ENCODE assay signal across 11 cellular contexts in genomic region chr11:11510939-11511338, GRCh38.
DNase-seq lines count a peak whose midpoint lies in the region; ATAC-seq, FAIRE-seq and TF ChIP-seq lines count a peak whose summit lies in the region.
"Had no signal": no experiment of that assay in that cellular context is flagged by ENCODE, and none has a peak within 500 bp of the region (broad histone marks: within the 10 kb centered on the region; RNA-seq: fewer than 3 reads in every experiment).

No MANE protein-coding gene starts in this region.

- no peaks in the 10 kb centered on the region for H3K9me3 Mint-ChIP-seq in H9
- H3K9me3 Mint-ChIP-seq in CD14-positive monocyte = no peaks in the 10 kb centered on the region

- no peaks in the 10 kb centered on the region for H3K23me2 ChIP-seq in H9 (ENCODE audit: insufficient read length, low read depth, low read length, poor library complexity, severe bottlenecking)

- intact Hi-C loops in pancreas (cut with DNase I) (no loop called here), CD14-positive monocyte (cut with micrococcal nuclease) (no loop called here)

- no peak overlapping the region for H2BK5ac ChIP-seq in H9 (ENCODE audit: insufficient read length, low read length)

- WGBS in H9 (ENCODE audit: extremely low coverage, insufficient read length, low lambda C conversion rate) = no CpG with 5 or more reads among the region's 10 CpGs
- WGBS in pancreas, 2 donors = 63 to 66% methylated on average over 10 of the region's 10 CpGs

- FAIRE-seq in pancreas (lab: Jason Lieb, UNC) = no peak
- FAIRE-seq: keratinocyte had no signal

- no peak overlapping the region for H3K23ac ChIP-seq in H9 (ENCODE audit: insufficient read length, low read depth, low read length)

- H3K56ac ChIP-seq in H9 (ENCODE audit: insufficient read length, low read depth, low read length) = no peak overlapping the region

- H3K79me1 ChIP-seq in H9 (ENCODE audit: insufficient read depth, low read depth, low read length, poor library complexity, severe bottlenecking) = no peaks in the 10 kb centered on the region

- H3K27me3 Mint-ChIP-seq in H9 (ENCODE audit: low read depth) (peaks cover 4% of the 10 kb centered on the region; the same call in 1 of the 2 replicates), CD14-positive monocyte (ENCODE audit: low read depth in 3 of 3) (peaks cover 5 to 12% (median 7%) of the 10 kb centered on the region in 3 donors)

- H3K27ac Mint-ChIP-seq in H9 (no peak overlapping the region; a peak in 1 of 7 replicates), CD14-positive monocyte (no peak overlapping the region)

- H2BK12ac ChIP-seq in H9 (ENCODE audit: insufficient read length, low read depth, low read length) = no peak overlapping the region

- H3K27me3 ChIP-seq in H9 (ENCODE audit: insufficient read depth, low read length) (no peaks in the 10 kb centered on the region), foreskin keratinocyte (no peaks in the 10 kb centered on the region), pancreas (no peaks in the 10 kb centered on the region)

- no peaks in the 10 kb centered on the region for H3K36me3 ChIP-seq in pancreas

- no peak overlapping the region for H3K4me2 ChIP-seq in H9 (ENCODE audit: insufficient read depth, insufficient read length, low read length)
- H3K4me2 ChIP-seq: PC-9 had no signal

- no peaks in the 10 kb centered on the region for H4K20me1 ChIP-seq in H9 (ENCODE audit: control insufficient read depth, insufficient read depth, insufficient read length)

- no peak overlapping the region for H2AK5ac ChIP-seq in H9 (ENCODE audit: insufficient read length, low read length)

- no peak overlapping the region for H3K4me3 ChIP-seq in pancreas
- H3K4me3 ChIP-seq: PC-9 had no signal

- TF ChIP-seq CTCF in H9 (conservative IDR thresholded peaks at IDR 0.05) (no peak), foreskin keratinocyte (conservative IDR thresholded peaks at IDR 0.05) (no peak), pancreas (IDR thresholded peaks at IDR 0.05) (no peak), CD14-positive monocyte (IDR thresholded peaks at IDR 0.05) (no peak)

- ATAC-seq in foreskin keratinocyte (peak; percentile 56), pancreas (peak; percentile 40 to 68 (median 48)), HG03039 (IDR thresholded peaks at IDR 0.05; ENCODE audit: unreplicated experiment) (no peak)

- no peak overlapping the region for H2BK15ac ChIP-seq in H9 (ENCODE audit: low read depth, low read length)

- H3K9me3 ChIP-seq in H9 (ENCODE audit: control insufficient read depth, low read depth, low read length) (no peaks in the 10 kb centered on the region), pancreas (no peaks in the 10 kb centered on the region)

- no peak overlapping the region for H3K4me3 Mint-ChIP-seq in H9
- H3K4me3 Mint-ChIP-seq in CD14-positive monocyte = no peak overlapping the region

- H3K4me1 Mint-ChIP-seq in H9 (peaks cover 23 to 34% of the 10 kb centered on the region in 2 experiments), CD14-positive monocyte (no peaks in the 10 kb centered on the region)

- peak overlapping the region; percentile 10; the same call in 1 of the 2 replicates for H3K14ac ChIP-seq in H9 (ENCODE audit: insufficient read depth, low read length)

- H3K79me2 ChIP-seq in H9 (ENCODE audit: insufficient read depth, low read length) = no peaks in the 10 kb centered on the region

- H3T11ph ChIP-seq in H9 (ENCODE audit: low read length) = no peak overlapping the region

- H2BK20ac ChIP-seq in H9 (ENCODE audit: low read depth, low read length, poor library complexity, severe bottlenecking) = no peak overlapping the region

- H3K27ac ChIP-seq in H9 (ENCODE audit: insufficient read length, low read depth, low read length) (no peak overlapping the region), foreskin keratinocyte (no peak overlapping the region), pancreas (peak overlapping the region in 1 of 4 donors; percentile 22)
- H3K27ac ChIP-seq: PC-9 had no signal

- H2BK120ac ChIP-seq in H9 (ENCODE audit: low read depth, low read length, poor library complexity, severe bottlenecking) = no peak overlapping the region

- no peak overlapping the region for H4K91ac ChIP-seq in H9 (ENCODE audit: insufficient read length, low read depth, low read length)

- H4K8ac ChIP-seq in H9 (replicated peaks; ENCODE audit: insufficient read length, low read depth, low read length) = no peak overlapping the region

- H3K9ac ChIP-seq in H9 (ENCODE audit: extremely low read depth, insufficient read length, low read length) = no peak overlapping the region

- no peak overlapping the region for H3K4ac ChIP-seq in H9 (ENCODE audit: low read depth, low read length)

- H3K4me1 ChIP-seq in H9 (ENCODE audit: insufficient read depth, low read length) = peaks cover 8% of the 10 kb centered on the region
- no peaks in the 10 kb centered on the region for H3K4me1 ChIP-seq in foreskin keratinocyte
- H3K4me1 ChIP-seq in pancreas = no peaks in the 10 kb centered on the region

- H3K36me3 Mint-ChIP-seq in H9 (ENCODE audit: insufficient read depth in 1 of 3, low read depth in 3 of 3) (no peaks in the 10 kb centered on the region), CD14-positive monocyte (no peaks in the 10 kb centered on the region)

- no peak overlapping the region for H4K5ac ChIP-seq in H9 (ENCODE audit: insufficient read length, low read depth, low read length)

- no peak overlapping the region for H2AFZ ChIP-seq in H9 (ENCODE audit: low read length)
- H2AFZ ChIP-seq: PC-9 had no signal

- H3K18ac ChIP-seq in H9 (ENCODE audit: insufficient read length, low read depth, low read length) = no peak overlapping the region

- DNase-seq in H9 (no peak), NCI-H446 treated with DMSO at 0.1 percent for 48 hours (lab: John Stamatoyannopoulos, UW) (peak; percentile 74), foreskin keratinocyte (peak in 1 of 2 donors; percentile 61), pancreas (peak in 2 of 6 donors; percentile 10 to 34), iPS-NIHi7 (ENCODE audit: extremely low spot score) (no peak), CD14-positive monocyte (ENCODE audit: low spot score) (no peak)
- DNase-seq in stimulated activated CD4-positive, alpha-beta T cell treated with anti-CD3 and anti-CD28 coated beads, Interleukin-4, amount 100 ng/mL, for 4 hours = no peak
- DNase-seq: DND-41, PC-9 had no signal
